In the genomic region with DNA sequence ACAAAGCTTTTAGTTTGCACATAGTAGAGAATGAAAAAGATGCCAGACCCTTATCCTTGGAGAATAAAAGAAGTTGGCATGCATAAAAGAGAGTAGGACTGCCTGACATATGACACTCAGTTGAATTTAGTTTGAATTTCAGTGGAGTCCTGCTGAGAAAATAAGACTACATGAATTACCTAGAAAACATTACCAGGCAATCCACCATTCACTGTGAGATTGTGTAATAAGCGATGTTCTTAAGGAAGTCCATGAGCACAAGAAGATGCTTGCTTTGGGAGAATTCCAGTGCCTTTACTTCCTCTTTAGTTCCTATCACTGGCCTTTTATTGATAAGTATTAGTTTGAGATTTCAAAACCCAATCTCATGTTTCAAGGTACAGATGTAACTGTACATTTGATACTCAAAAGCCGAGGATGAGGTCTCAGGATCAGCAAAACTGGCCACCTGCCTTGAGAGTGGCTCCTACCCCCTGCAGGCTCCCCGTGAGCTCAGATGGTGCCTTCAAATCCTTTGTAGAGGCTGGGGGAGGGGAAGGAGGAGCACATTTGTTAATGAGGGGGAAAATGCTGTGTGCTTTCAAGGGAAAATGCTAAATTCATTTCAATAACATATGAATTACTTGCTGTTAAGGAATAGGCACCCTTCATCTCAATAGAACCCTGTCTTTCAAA, we compare ENCODE assay signal across 1 cellular context.
TF ChIP-seq lines count a peak whose summit lies in the region.

No MANE protein-coding gene starts in this region.

TF ChIP-seq in GM23338, 12 proteins besides CTCF, POLR2A, EP300 and RAD21 (continued from another document):
- no peak for TF ChIP-seq EZH2phosphoT487 (IDR thresholded peaks at IDR 0.05; ENCODE audit: unreplicated experiment)
